ENCODE assay signal across 11 cellular contexts in the genomic region with DNA sequence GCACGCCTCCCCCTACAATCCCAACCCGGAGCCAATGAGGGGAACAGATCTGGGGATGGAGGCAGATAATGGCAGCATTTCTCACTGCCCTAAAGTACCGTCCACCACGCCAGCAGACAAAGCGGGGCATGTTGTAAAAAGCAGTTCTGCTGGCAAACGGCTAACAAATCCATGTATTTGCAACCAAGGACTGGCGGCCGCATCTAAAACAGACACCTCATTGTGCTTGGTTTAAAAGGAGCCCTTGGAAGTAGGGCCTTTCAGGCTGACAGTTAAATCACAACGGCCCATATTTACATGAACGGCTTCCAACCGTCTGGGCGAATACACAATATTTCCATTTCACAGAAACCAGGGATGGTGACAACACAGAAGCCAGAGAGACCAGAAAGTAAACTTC.
DNase-seq lines count a peak whose midpoint lies in the region; ATAC-seq and TF ChIP-seq lines count a peak whose summit lies in the region.
"Had no signal": no experiment of that assay in that cellular context is flagged by ENCODE, and none has a peak within 500 bp of the region (broad histone marks: within the 10 kb centered on the region; RNA-seq: fewer than 3 reads in every experiment).

No MANE protein-coding gene starts in this region.

- POLR2A ChIA-PET in activated CD4-positive, alpha-beta T cell treated with anti-CD3 and anti-CD28 coated beads for 36 hours (lab: Charles Lee), result no interaction called here

- H3K9me3 ChIP-seq in endocrine pancreas (ENCODE audit: control insufficient read depth, low read length), result no peaks in the 10 kb centered on the region
- no peaks in the 10 kb centered on the region for H3K9me3 ChIP-seq in mucosa of descending colon
- H3K9me3 ChIP-seq in tibial artery, result no peaks in the 10 kb centered on the region

- no peak overlapping the region for H3K9ac ChIP-seq in endocrine pancreas (ENCODE audit: control insufficient read depth, insufficient read depth, low read length)

- peaks cover 15% of the 10 kb centered on the region for H3K4me1 ChIP-seq in endocrine pancreas (ENCODE audit: control insufficient read depth, insufficient read depth, low read length)
- peaks cover 50% of the 10 kb centered on the region for H3K4me1 ChIP-seq in mucosa of descending colon (ENCODE audit: low read depth)
- H3K4me1 ChIP-seq in tibial artery, result peaks cover 0 to 93% (median 51%) of the 10 kb centered on the region in 4 donors

- no peaks in the 10 kb centered on the region for H3K36me3 Mint-ChIP-seq in activated CD4-positive, alpha-beta T cell treated with anti-CD3 and anti-CD28 coated beads for 36 hours (ENCODE audit: low read depth)
- H3K36me3 Mint-ChIP-seq: natural killer cell; stimulated activated memory B cell treated with anti-CD40 and anti-IgM and Interleukin-4, amounts not matched to agents 10 μg/mL and 1 μg/mL and 100 μg/mL, for 72 hours had no signal

- H3K27ac ChIP-seq in tibial artery, result peak overlapping the region; percentile 78 to 93

- H3K27ac Mint-ChIP-seq in activated CD4-positive, alpha-beta T cell treated with anti-CD3 and anti-CD28 coated beads for 36 hours, result no peak overlapping the region
- H3K27ac Mint-ChIP-seq: natural killer cell; stimulated activated memory B cell treated with anti-CD40 and anti-IgM and Interleukin-4, amounts not matched to agents 10 μg/mL and 1 μg/mL and 100 μg/mL, for 72 hours had no signal

- ATAC-seq in mucosa of descending colon (peak; percentile 32), GM19328 (IDR thresholded peaks at IDR 0.05; ENCODE audit: unreplicated experiment) (no peak)
- no peak for ATAC-seq in activated CD4-positive, alpha-beta T cell treated with anti-CD3 and anti-CD28 coated beads for 36 hours
- ATAC-seq: natural killer cell; stimulated activated memory B cell treated with anti-CD40 and anti-IgM and Interleukin-4, amounts not matched to agents 10 μg/mL and 1 μg/mL and 100 μg/mL, for 72 hours had no signal

- no peaks in the 10 kb centered on the region for H3K9me3 Mint-ChIP-seq in activated CD4-positive, alpha-beta T cell treated with anti-CD3 and anti-CD28 coated beads for 36 hours (ENCODE audit: low read depth)
- H3K9me3 Mint-ChIP-seq: natural killer cell; stimulated activated memory B cell treated with anti-CD40 and anti-IgM and Interleukin-4, amounts not matched to agents 10 μg/mL and 1 μg/mL and 100 μg/mL, for 72 hours had no signal

- CTCF ChIA-PET in activated CD4-positive, alpha-beta T cell treated with anti-CD3 and anti-CD28 coated beads for 36 hours (lab: Charles Lee), result interaction anchor here (0.6 to 1.4 kb wide), 3 partner anchors 8 to 400 kb away, joined by 3 to 4 read pairs (median 4); no protein-coding TSS in a partner anchor

- peak overlapping the region; percentile 41 for H3K4me3 ChIP-seq in endocrine pancreas (ENCODE audit: control insufficient read depth, insufficient read depth, low read length)
- H3K4me3 ChIP-seq in mucosa of descending colon, result no peak overlapping the region
- H3K4me3 ChIP-seq in tibial artery, result peak overlapping the region; percentile 5 to 7

- intact Hi-C loops in mucosa of descending colon (cut with DNase I, micrococcal nuclease) (loop anchor here in 1 of 2 donors (10.0 kb wide), 1 partner anchor 113 kb away; a partner anchor contains a TSS), tibial artery (cut with DNase I; ENCODE audit: low total_unique reads) (loop anchor here (5.0 to 10.0 kb wide), 2 partner anchors 111 to 293 kb away; a partner anchor contains a TSS)
- intact Hi-C loops in activated CD4-positive, alpha-beta T cell treated with anti-CD3 and anti-CD28 coated beads for 36 hours (cut with DNase I, micrococcal nuclease), result no loop called here

- TF ChIP-seq CTCF in mucosa of descending colon (IDR thresholded peaks at IDR 0.05) (no peak), tibial artery (IDR thresholded peaks at IDR 0.05) (no peak)

- H3K4me1 Mint-ChIP-seq in activated CD4-positive, alpha-beta T cell treated with anti-CD3 and anti-CD28 coated beads for 36 hours, result no peaks in the 10 kb centered on the region
- H3K4me1 Mint-ChIP-seq: natural killer cell; stimulated activated memory B cell treated with anti-CD40 and anti-IgM and Interleukin-4, amounts not matched to agents 10 μg/mL and 1 μg/mL and 100 μg/mL, for 72 hours had no signal

- H3K36me3 ChIP-seq in endocrine pancreas (ENCODE audit: control insufficient read depth, insufficient read depth, low read length), result no peaks in the 10 kb centered on the region
- no peaks in the 10 kb centered on the region for H3K36me3 ChIP-seq in mucosa of descending colon (ENCODE audit: low read depth)
- no peaks in the 10 kb centered on the region for H3K36me3 ChIP-seq in tibial artery

- peaks cover 8% of the 10 kb centered on the region for H3K27me3 Mint-ChIP-seq in activated CD4-positive, alpha-beta T cell treated with anti-CD3 and anti-CD28 coated beads for 36 hours
- H3K27me3 Mint-ChIP-seq: stimulated activated memory B cell treated with anti-CD40 and anti-IgM and Interleukin-4, amounts not matched to agents 10 μg/mL and 1 μg/mL and 100 μg/mL, for 72 hours had no signal

- no peak overlapping the region for H3K4me3 Mint-ChIP-seq in activated CD4-positive, alpha-beta T cell treated with anti-CD3 and anti-CD28 coated beads for 36 hours
- H3K4me3 Mint-ChIP-seq: natural killer cell; stimulated activated memory B cell treated with anti-CD40 and anti-IgM and Interleukin-4, amounts not matched to agents 10 μg/mL and 1 μg/mL and 100 μg/mL, for 72 hours had no signal

- no peaks in the 10 kb centered on the region for H3K27me3 ChIP-seq in endocrine pancreas (ENCODE audit: control insufficient read depth, insufficient read depth, low read length)
- H3K27me3 ChIP-seq in tibial artery, result no peaks in the 10 kb centered on the region

- DNase-seq in NCI-H526 (lab: John Stamatoyannopoulos, UW), result peak; percentile 92 to 96
- DNase-seq in mucosa of descending colon, result peak in 1 of 3 donors; percentile 41
- DNase-seq in tibial artery, result no peak
- DNase-seq in activated CD4-positive, alpha-beta T cell treated with anti-CD3 and anti-CD28 coated beads for 36 hours, result no peak
- DNase-seq in activated T-cell treated with anti-CD3 and anti-CD28 coated beads, Interleukin-2, amount 50 U/mL, for 1 hour, result no peak
- DNase-seq: natural killer cell, NCI-H2029 treated with DMSO at 0.1 percent for 48 hours, RPMI8226 had no signal

Comparison
In these comparisons a context has a peak if more than half of its experiments do, and no peak if none do; other contexts are left out.
1. DNase-seq: peak in NCI-H526 (2 of 2); none in tibial artery (0 of 2), activated CD4-positive, alpha-beta T cell treated with anti-CD3 and anti-CD28 coated beads for 36 hours (single experiment) and activated T-cell treated with anti-CD3 and anti-CD28 coated beads, Interleukin-2, amount 50 U/mL, for 1 hour (single experiment).